Comparison of ENCODE assay signal across 14 cellular contexts in the genomic region with DNA sequence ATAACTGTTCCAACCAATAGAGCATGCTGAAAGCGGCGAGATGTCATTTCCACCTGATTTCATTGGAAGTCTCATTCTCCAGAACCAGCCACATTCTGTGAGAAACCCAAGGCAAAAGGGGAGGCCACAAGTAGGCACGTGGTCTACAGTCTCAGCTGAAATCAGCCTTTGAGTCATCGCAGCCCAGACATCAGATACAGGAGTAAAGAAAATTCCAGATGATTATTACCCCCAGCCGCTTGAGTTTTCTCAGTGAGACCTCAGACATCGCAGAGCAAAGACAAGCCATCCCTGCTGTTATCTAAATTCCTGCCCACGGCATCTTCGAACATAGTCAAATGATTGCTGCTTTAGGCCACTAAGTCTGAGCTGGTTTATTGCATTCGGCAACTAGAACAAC. TPM values are rescaled to one million over a fixed set of nuclear protein-coding genes. Genes with fewer than 3 reads are reported as not detected.
DNase-seq lines count a peak whose midpoint lies in the region; ATAC-seq and TF ChIP-seq lines count a peak whose summit lies in the region.
"Had no signal": no experiment of that assay in that cellular context is flagged by ENCODE, and none has a peak within 500 bp of the region (broad histone marks: within the 10 kb centered on the region; RNA-seq: fewer than 3 reads in every experiment).

No MANE protein-coding gene starts in this region.

- peak; percentile 32 to 47 for ATAC-seq in activated naive CD4-positive, alpha-beta T cell treated with anti-CD3 and anti-CD28 coated beads, Interleukin-2, amount 50 U/mL, for 72 hours
- ATAC-seq in aorta (ENCODE audit: low FRiP score) (no peak), T-helper 17 cell (no peak)
- ATAC-seq: HCT116 had no signal

- no peaks in the 10 kb centered on the region for H3K27me3 ChIP-seq in aorta (ENCODE audit: control insufficient read depth in 1 of 2, insufficient read depth in 2 of 2, low read length in 1 of 2)
- H3K27me3 ChIP-seq in A673 (replicated peaks; ENCODE audit: insufficient read depth, low read depth, low read length, poor library complexity), result no peaks in the 10 kb centered on the region
- H3K27me3 ChIP-seq: esophagus squamous epithelium had no signal

- intact Hi-C loops in aorta (cut with DNase I), result no loop called here
- intact Hi-C loops in A673 (cut with micrococcal nuclease; ENCODE audit: unreplicated experiment), result no loop called here

- TF ChIP-seq CTCF in A673 (conservative IDR thresholded peaks at IDR 0.05; ENCODE audit: low read depth, low read length), result no peak

- peak overlapping the region in 1 of 2 donors; percentile 89 for H3K27ac Mint-ChIP-seq in activated naive CD4-positive, alpha-beta T cell treated with anti-CD3 and anti-CD28 coated beads, Interleukin-2, amount 50 U/mL, for 72 hours
- H3K27ac Mint-ChIP-seq in T-helper 17 cell, result no peak overlapping the region

- peak; percentile 53 for DNase-seq in stimulated activated CD4-positive, alpha-beta T cell treated with anti-CD3 and anti-CD28 coated beads, Interleukin-15, amount 100 ng/mL, for 24 hours
- no peak for DNase-seq in stimulated activated CD4-positive, alpha-beta T cell treated with anti-CD3 and anti-CD28 coated beads, Interleukin-4, amount 100 ng/mL, for 1 hour
- DNase-seq in activated naive CD4-positive, alpha-beta T cell treated with anti-CD3 and anti-CD28 coated beads, Interleukin-2, amount 50 U/mL, for 72 hours (ENCODE audit: low spot score in 2 of 2), result no peak
- DNase-seq in hepatic stellate cell (ENCODE audit: low spot score), result peak; percentile 53
- peak in 1 of 2 donors; percentile 57 for DNase-seq in aorta
- DNase-seq in T-helper 17 cell, result no peak
- DNase-seq in A673 (ENCODE audit: low spot score), result no peak
- DNase-seq in NCI-H1694 (lab: John Stamatoyannopoulos, UW), result no peak
- DNase-seq: COR-L47, esophagus squamous epithelium, midbrain, NCI-H2029, Right ventricle myocardium superior had no signal

- H3K4me1 ChIP-seq in aorta (ENCODE audit: control insufficient read depth in 1 of 2, insufficient read depth in 2 of 2, low read length in 2 of 2), result peaks cover 13 to 14% of the 10 kb centered on the region in 2 donors
- peaks cover 9% of the 10 kb centered on the region for H3K4me1 ChIP-seq in A673 (ENCODE audit: insufficient read depth, low read length, poor library complexity, severe bottlenecking)

- H3K4me3 Mint-ChIP-seq in T-helper 17 cell, result no peak overlapping the region

- H3K36me3 ChIP-seq in aorta (ENCODE audit: control insufficient read depth in 1 of 2, insufficient read depth in 2 of 2, low read length in 1 of 2) (no peaks in the 10 kb centered on the region), A673 (ENCODE audit: insufficient read depth, low read length, poor library complexity, severe bottlenecking) (no peaks in the 10 kb centered on the region)

- H3K27me3 Mint-ChIP-seq in T-helper 17 cell, result no peaks in the 10 kb centered on the region

- H3K9me3 ChIP-seq in aorta (ENCODE audit: control insufficient read depth, low read length) (no peaks in the 10 kb centered on the region), T-helper 17 cell (ENCODE audit: control insufficient read depth, low read length, poor library complexity, severe bottlenecking) (no peaks in the 10 kb centered on the region), A673 (ENCODE audit: low read depth, low read length, poor library complexity, severe bottlenecking) (no peaks in the 10 kb centered on the region)
- H3K9me3 ChIP-seq: esophagus squamous epithelium had no signal

- CTCF ChIA-PET in A673 (lab: Charles Lee), result no interaction called here

- H3K9me3 Mint-ChIP-seq in activated naive CD4-positive, alpha-beta T cell treated with anti-CD3 and anti-CD28 coated beads, Interleukin-2, amount 50 U/mL, for 72 hours, result peaks cover 0 to 4% of the 10 kb centered on the region in 2 donors

- H3K4me1 Mint-ChIP-seq in T-helper 17 cell, result peaks cover 53% of the 10 kb centered on the region

- no peak overlapping the region for H3K4me3 ChIP-seq in aorta (ENCODE audit: low read length in 2 of 2)
- no peak overlapping the region for H3K4me3 ChIP-seq in A673 (ENCODE audit: low read depth, low read length, poor library complexity, severe bottlenecking)
- H3K4me3 ChIP-seq: esophagus squamous epithelium had no signal

- WGBS in aorta, 2 donors, result 59 to 60% methylated on average over 9 of the region's 9 CpGs

- POLR2A ChIA-PET in A673 (lab: Charles Lee; ENCODE audit: low non-redundant PET), result interaction anchor here (0.7 kb wide), 1 partner anchor 393 kb away, joined by 6 read pairs; no protein-coding TSS in a partner anchor

- H3K27ac ChIP-seq in aorta (ENCODE audit: low read depth in 1 of 2, low read length in 2 of 2), result peak overlapping the region; percentile 54 to 88
- no peak overlapping the region for H3K27ac ChIP-seq in A673 (ENCODE audit: low read depth, low read length, poor library complexity, severe bottlenecking)
- H3K27ac ChIP-seq: esophagus squamous epithelium had no signal

- peaks cover 6 to 54% of the 10 kb centered on the region in 2 donors for H3K36me3 Mint-ChIP-seq in activated naive CD4-positive, alpha-beta T cell treated with anti-CD3 and anti-CD28 coated beads, Interleukin-2, amount 50 U/mL, for 72 hours
- H3K36me3 Mint-ChIP-seq in T-helper 17 cell (ENCODE audit: low read depth), result no peaks in the 10 kb centered on the region

- BruUV-seq in A673 (replicated peaks; lab: Mats Ljungman, UMichigan), result no TSS peak

RNA-seq across cellular contexts. Expression of a gene that starts 23.1 kb away (rescaled TPM):
- 100 to 1,000 TPM; 189 to 505 TPM for total RNA-seq in activated naive CD4-positive, alpha-beta T cell treated with anti-CD3 and anti-CD28 coated beads, Interleukin-2, amount 50 U/mL, for 72 hours
- total RNA-seq in aorta (100 to 1,000 TPM; 279 to 297 TPM), T-helper 17 cell (100 to 1,000 TPM; 203 to 221 TPM), A673 (2021) (59.7 and 60.5 TPM in 2 replicates)
- polyA plus RNA-seq in aorta, result 10 to 100 TPM; 34.1 to 78.3 TPM

RNA-seq across cellular contexts. Expression of a gene that starts 57.9 kb away (rescaled TPM):
- total RNA-seq in activated naive CD4-positive, alpha-beta T cell treated with anti-CD3 and anti-CD28 coated beads, Interleukin-2, amount 50 U/mL, for 72 hours, result 1 to 10 TPM in 1 of 2 donors, under 1 TPM in 1; 0.11 to 9.4 TPM
- 100 to 1,000 TPM; 569 to 643 TPM for total RNA-seq in aorta
- polyA plus RNA-seq in aorta, result 100 to 1,000 TPM; 350 to 422 TPM
- under 1 TPM; 0.47 to 0.90 TPM for total RNA-seq in T-helper 17 cell
- total RNA-seq in A673 (2021), result 16.6 and 19.9 TPM in 2 replicates

Comparison
In these comparisons a context has a peak if more than half of its experiments do, and no peak if none do; other contexts are left out.
1. DNase-seq: peak in stimulated activated CD4-positive, alpha-beta T cell treated with anti-CD3 and anti-CD28 coated beads, Interleukin-15, amount 100 ng/mL, for 24 hours (single experiment) and hepatic stellate cell (single experiment); none in stimulated activated CD4-positive, alpha-beta T cell treated with anti-CD3 and anti-CD28 coated beads, Interleukin-4, amount 100 ng/mL, for 1 hour (single experiment), activated naive CD4-positive, alpha-beta T cell treated with anti-CD3 and anti-CD28 coated beads, Interleukin-2, amount 50 U/mL, for 72 hours (0 of 2), T-helper 17 cell (0 of 3), A673 (single experiment) and NCI-H1694 (single experiment).
2. ATAC-seq: peak in activated naive CD4-positive, alpha-beta T cell treated with anti-CD3 and anti-CD28 coated beads, Interleukin-2, amount 50 U/mL, for 72 hours (2 of 2); none in aorta (single experiment) and T-helper 17 cell (single experiment).
3. RNA of a gene that starts 57.9 kb away (total RNA-seq): 569 to 643 TPM in aorta; 16.6 to 19.9 TPM in A673, 0.11 to 9.4 TPM in activated naive CD4-positive, alpha-beta T cell treated with anti-CD3 and anti-CD28 coated beads, Interleukin-2, amount 50 U/mL, for 72 hours and 0.47 to 0.90 TPM in T-helper 17 cell; every median in the first group is over 10 times any median in the second.